9 cellular contexts compared by ENCODE assay signal in the genomic region with DNA sequence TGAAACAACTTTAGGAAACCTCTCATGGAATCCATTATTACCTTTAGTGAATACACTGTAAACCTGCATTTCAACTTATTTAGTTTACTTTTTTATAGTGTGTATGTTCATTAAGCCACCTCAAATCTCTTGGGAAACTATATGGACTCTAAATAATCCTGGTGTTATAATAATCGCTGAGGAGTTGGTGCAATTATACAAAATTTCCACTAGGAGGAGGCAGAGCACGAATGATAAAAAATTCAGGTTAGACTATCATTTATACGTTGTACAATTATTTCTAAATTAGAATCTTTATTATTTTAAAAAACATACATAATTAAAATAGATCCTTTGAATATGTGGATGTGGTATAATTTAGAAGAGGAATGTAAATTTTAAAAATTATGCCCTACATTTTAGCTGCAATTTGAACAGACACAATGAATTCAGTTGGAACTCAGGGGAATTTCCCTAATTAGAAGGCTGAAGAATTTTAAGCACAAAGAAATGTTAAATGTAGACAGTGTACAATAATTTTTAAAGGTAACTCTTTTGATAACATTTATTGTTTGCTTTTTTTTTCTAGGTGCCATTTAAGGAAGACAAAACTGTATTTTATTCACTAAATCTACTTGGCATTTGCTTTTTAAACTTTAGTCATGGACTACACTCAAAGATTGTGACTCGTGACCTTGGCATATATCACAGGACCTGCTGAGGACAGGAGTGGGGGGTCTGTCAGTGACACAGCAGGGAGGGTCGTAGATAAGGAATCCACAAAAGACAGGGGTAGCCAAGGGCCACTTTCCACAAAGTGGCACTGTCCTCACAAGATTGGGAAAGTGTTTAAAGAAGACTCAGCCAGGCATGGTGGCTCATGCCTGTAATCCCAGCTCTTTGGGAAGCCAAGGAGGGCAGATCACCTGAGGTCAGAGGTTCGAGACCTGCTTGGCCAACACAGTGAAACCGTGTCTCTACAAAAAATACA. TPM values are rescaled to one million over a fixed set of nuclear protein-coding genes. Genes with fewer than 3 reads are reported as not detected.
A peak's percentile ranks its signal among the peaks of the same experiment; 100 is the strongest.
DNase-seq lines count a peak whose midpoint lies in the region; ATAC-seq and TF ChIP-seq lines count a peak whose summit lies in the region.
"Had no signal": no experiment of that assay in that cellular context is flagged by ENCODE, and none has a peak within 500 bp of the region (broad histone marks: within the 10 kb centered on the region; RNA-seq: fewer than 3 reads in every experiment).

No MANE protein-coding gene starts in this region.

- DNase-seq in AG10803 (ENCODE audit: low read depth) (peak; percentile 28), GM23248 (peak; percentile 50), PC-3 (peak; percentile 68), endothelial cell (ENCODE audit: low spot score) (no peak), pons (ENCODE audit: low spot score) (peak; percentile 46)
- no peak for DNase-seq in activated T-helper 1 cell treated with anti-CD3 and anti-CD28 coated beads, Interleukin-12 subunit alpha, Interleukin-12 subunit beta, Interleukin-2, Interleukin-4 antibody, amounts not matched to agents 30 ng/mL and 10 ng/mL and 1 ng/mL, durations not matched to agents 14 hours and 24 hours and 36 hours (ENCODE audit: low spot score)

- peaks cover 2% of the 10 kb centered on the region for H3K27me3 Mint-ChIP-seq in endothelial cell (ENCODE audit: unreplicated experiment)
- peaks cover 22% of the 10 kb centered on the region for H3K27me3 Mint-ChIP-seq in activated T-helper 1 cell treated with anti-CD3 and anti-CD28 coated beads, Interleukin-12 subunit alpha, Interleukin-12 subunit beta, Interleukin-2, Interleukin-4 antibody, amounts not matched to agents 30 ng/mL and 10 ng/mL and 1 ng/mL, durations not matched to agents 14 hours and 24 hours and 36 hours (ENCODE audit: insufficient read depth)

- H3K9me3 Mint-ChIP-seq in endothelial cell (ENCODE audit: unreplicated experiment) = no peaks in the 10 kb centered on the region
- no peaks in the 10 kb centered on the region for H3K9me3 Mint-ChIP-seq in activated T-helper 1 cell treated with anti-CD3 and anti-CD28 coated beads, Interleukin-12 subunit alpha, Interleukin-12 subunit beta, Interleukin-2, Interleukin-4 antibody, amounts not matched to agents 30 ng/mL and 10 ng/mL and 1 ng/mL, durations not matched to agents 14 hours and 24 hours and 36 hours
- H3K9me3 Mint-ChIP-seq: dendritic cell treated with granulocyte-macrophage colony-stimulating factor and Interleukin-4, amounts not matched to agents 40 ng/mL and 50 ng/mL, for 4 days had no signal

- H3K79me2 ChIP-seq in GM23248 (ENCODE audit: insufficient read depth) (no peaks in the 10 kb centered on the region), PC-3 (ENCODE audit: low read length) (no peaks in the 10 kb centered on the region)

- no TSS peak for BruUV-seq in PC-3 (replicated peaks; lab: Mats Ljungman, UMichigan)

- TF ChIP-seq CTCF in AG10803 (conservative IDR thresholded peaks at IDR 0.05; ENCODE audit: low read length) (peak; percentile 79), PC-3 (conservative IDR thresholded peaks at IDR 0.05; ENCODE audit: low read depth, low read length) (peak; percentile 71), endothelial cell (IDR thresholded peaks at IDR 0.05; ENCODE audit: unreplicated experiment) (peak; percentile 93)

- no peak overlapping the region for H3K4me2 ChIP-seq in GM23248 (ENCODE audit: unreplicated experiment)
- H3K4me2 ChIP-seq in PC-3 (ENCODE audit: low read length) = no peak overlapping the region

- no peak overlapping the region for H3K4me3 Mint-ChIP-seq in endothelial cell (ENCODE audit: unreplicated experiment)
- H3K4me3 Mint-ChIP-seq in activated T-helper 1 cell treated with anti-CD3 and anti-CD28 coated beads, Interleukin-12 subunit alpha, Interleukin-12 subunit beta, Interleukin-2, Interleukin-4 antibody, amounts not matched to agents 30 ng/mL and 10 ng/mL and 1 ng/mL, durations not matched to agents 14 hours and 24 hours and 36 hours = no peak overlapping the region
- H3K4me3 Mint-ChIP-seq: dendritic cell treated with granulocyte-macrophage colony-stimulating factor and Interleukin-4, amounts not matched to agents 40 ng/mL and 50 ng/mL, for 4 days had no signal

- intact Hi-C loops in PC-3 (cut with micrococcal nuclease) = loop anchor here (1.0 to 10.0 kb wide), 7 partner anchors 42 to 490 kb away; a partner anchor contains a TSS
- intact Hi-C loops in activated T-helper 1 cell treated with anti-CD3 and anti-CD28 coated beads, Interleukin-12 subunit alpha, Interleukin-12 subunit beta, Interleukin-2, Interleukin-4 antibody, amounts not matched to agents 30 ng/mL and 10 ng/mL and 1 ng/mL, durations not matched to agents 14 hours and 24 hours and 36 hours (cut with micrococcal nuclease) = loop anchor here (1.0 to 5.0 kb wide), 3 partner anchors 43 to 862 kb away; no protein-coding TSS in a partner anchor

- H3K27ac ChIP-seq in GM23248 (no peak overlapping the region), PC-3 (ENCODE audit: low read length) (no peak overlapping the region)

- H3K9me3 ChIP-seq in GM23248 (ENCODE audit: low read depth) (no peaks in the 10 kb centered on the region), PC-3 (ENCODE audit: low read length) (no peaks in the 10 kb centered on the region)

- H3K9me2 ChIP-seq in GM23248 (ENCODE audit: insufficient read depth) (no peaks in the 10 kb centered on the region), PC-3 (replicated peaks; ENCODE audit: low read length) (no peaks in the 10 kb centered on the region)

- POLR2A ChIA-PET in PC-3 (lab: Charles Lee; ENCODE audit: unreplicated experiment) = no interaction called here

- no peaks in the 10 kb centered on the region for H3K36me3 Mint-ChIP-seq in endothelial cell (ENCODE audit: low read depth, unreplicated experiment)
- H3K36me3 Mint-ChIP-seq in activated T-helper 1 cell treated with anti-CD3 and anti-CD28 coated beads, Interleukin-12 subunit alpha, Interleukin-12 subunit beta, Interleukin-2, Interleukin-4 antibody, amounts not matched to agents 30 ng/mL and 10 ng/mL and 1 ng/mL, durations not matched to agents 14 hours and 24 hours and 36 hours (ENCODE audit: low read depth) = no peaks in the 10 kb centered on the region

- H3K27me3 ChIP-seq in GM23248 (replicated peaks; ENCODE audit: insufficient read depth) = no peaks in the 10 kb centered on the region
- H3K27me3 ChIP-seq in PC-3 (ENCODE audit: low read length) = no peaks in the 10 kb centered on the region

- H4K20me1 ChIP-seq in GM23248 (ENCODE audit: insufficient read depth) = no peaks in the 10 kb centered on the region
- H4K20me1 ChIP-seq in PC-3 (ENCODE audit: low read length) = no peaks in the 10 kb centered on the region

- peak; percentile 70 for ATAC-seq in PC-3
- no peak for ATAC-seq in GM19452 (IDR thresholded peaks at IDR 0.05; ENCODE audit: unreplicated experiment)
- ATAC-seq in GM18861 (IDR thresholded peaks at IDR 0.05; ENCODE audit: unreplicated experiment) = no peak

- H3F3A ChIP-seq in GM23248 (ENCODE audit: insufficient read depth) (no peaks in the 10 kb centered on the region), PC-3 (ENCODE audit: low read length, unreplicated experiment) (no peaks in the 10 kb centered on the region)

- H3K4me3 ChIP-seq in AG10803 (ENCODE audit: low read length) (no peak overlapping the region), GM23248 (no peak overlapping the region), PC-3 (ENCODE audit: low read length) (no peak overlapping the region)

- CTCF ChIA-PET in PC-3 (lab: Charles Lee) = interaction anchor here (0.7 to 1.6 kb wide), 4 partner anchors 11 to 333 kb away, joined by 3 to 6 read pairs (median 4); no protein-coding TSS in a partner anchor

- in situ Hi-C loops in GM23248 (cut with MboI) = loop anchor here (5.0 to 10.0 kb wide), 2 partner anchors 328 to 400 kb away; no protein-coding TSS in a partner anchor

- H3K4me1 ChIP-seq in GM23248 (ENCODE audit: insufficient read depth) (no peaks in the 10 kb centered on the region; the same call in 1 of the 2 replicates), PC-3 (ENCODE audit: insufficient read depth, low read length) (peaks cover 3% of the 10 kb centered on the region; the same call in 1 of the 2 replicates)

- no peaks in the 10 kb centered on the region for H3K36me3 ChIP-seq in GM23248 (ENCODE audit: low read depth)
- H3K36me3 ChIP-seq in PC-3 (ENCODE audit: low read depth, low read length) = no peaks in the 10 kb centered on the region

- no peak overlapping the region for H3K27ac Mint-ChIP-seq in endothelial cell (ENCODE audit: unreplicated experiment)
- H3K27ac Mint-ChIP-seq in activated T-helper 1 cell treated with anti-CD3 and anti-CD28 coated beads, Interleukin-12 subunit alpha, Interleukin-12 subunit beta, Interleukin-2, Interleukin-4 antibody, amounts not matched to agents 30 ng/mL and 10 ng/mL and 1 ng/mL, durations not matched to agents 14 hours and 24 hours and 36 hours = no peak overlapping the region
- H3K27ac Mint-ChIP-seq: dendritic cell treated with granulocyte-macrophage colony-stimulating factor and Interleukin-4, amounts not matched to agents 40 ng/mL and 50 ng/mL, for 4 days had no signal

- WGBS in GM23248 (ENCODE audit: low coverage in 1 of 2, low lambda C conversion rate in 2 of 2, missing lambda C conversion rate in 2 of 2), 2 experiments = 30 to 32% methylated on average over 7 of the region's 7 CpGs

- no peaks in the 10 kb centered on the region for H3K4me1 Mint-ChIP-seq in endothelial cell (ENCODE audit: unreplicated experiment)
- no peaks in the 10 kb centered on the region for H3K4me1 Mint-ChIP-seq in activated T-helper 1 cell treated with anti-CD3 and anti-CD28 coated beads, Interleukin-12 subunit alpha, Interleukin-12 subunit beta, Interleukin-2, Interleukin-4 antibody, amounts not matched to agents 30 ng/mL and 10 ng/mL and 1 ng/mL, durations not matched to agents 14 hours and 24 hours and 36 hours (ENCODE audit: low read depth)

- H2AFZ ChIP-seq in GM23248 = peak overlapping the region; percentile 16; the same call in 1 of the 2 replicates
- peak overlapping the region; percentile 15; the same call in 1 of the 2 replicates for H2AFZ ChIP-seq in PC-3 (ENCODE audit: low read length)

- H3K9ac ChIP-seq in GM23248 (no peak overlapping the region), PC-3 (ENCODE audit: low read length) (no peak overlapping the region)

RNA-seq across cellular contexts. Expression of a gene that starts 45.5 kb away (rescaled TPM):
- 61.6 and 73.8 TPM in 2 replicates for total RNA-seq in GM23248 (2014; rRNA removed; shearing (Covaris generic))
- 4.1 and 4.4 TPM in 2 replicates for polyA plus RNA-seq in GM23248 (2016; fragmentation: Nextera tagmentation; extraction: Ambion mirVana)
- 50.9 and 54.9 TPM in 2 replicates for total RNA-seq in PC-3 (2014; rRNA removed)
- total RNA-seq in endothelial cell (ENCODE audit: unreplicated experiment) = 35.3 TPM
- total RNA-seq in activated T-helper 1 cell treated with anti-CD3 and anti-CD28 coated beads, Interleukin-12 subunit alpha, Interleukin-12 subunit beta, Interleukin-2, Interleukin-4 antibody, amounts not matched to agents 30 ng/mL and 10 ng/mL and 1 ng/mL, durations not matched to agents 14 hours and 24 hours and 36 hours = 18.9 and 19.2 TPM in 2 replicates

RNA-seq across cellular contexts. Expression of a gene that starts 50.6 kb away (rescaled TPM):
- 34.4 and 36.9 TPM in 2 replicates for total RNA-seq in GM23248 (2014; rRNA removed; shearing (Covaris generic))
- 7.8 and 10.3 TPM in 2 replicates for polyA plus RNA-seq in GM23248 (2016; fragmentation: Nextera tagmentation; extraction: Ambion mirVana)
- total RNA-seq in PC-3 (2014; rRNA removed) (33.1 and 58.8 TPM in 2 replicates), endothelial cell (ENCODE audit: unreplicated experiment) (3.8 TPM)
- 0.20 and 0.80 TPM in 2 replicates for total RNA-seq in activated T-helper 1 cell treated with anti-CD3 and anti-CD28 coated beads, Interleukin-12 subunit alpha, Interleukin-12 subunit beta, Interleukin-2, Interleukin-4 antibody, amounts not matched to agents 30 ng/mL and 10 ng/mL and 1 ng/mL, durations not matched to agents 14 hours and 24 hours and 36 hours

Comparison
In these comparisons a context has a peak if more than half of its experiments do, and no peak if none do; other contexts are left out.
1. DNase-seq: peak in AG10803 (single experiment), GM23248 (single experiment), PC-3 (single experiment) and pons (single experiment); none in endothelial cell (single experiment) and activated T-helper 1 cell treated with anti-CD3 and anti-CD28 coated beads, Interleukin-12 subunit alpha, Interleukin-12 subunit beta, Interleukin-2, Interleukin-4 antibody, amounts not matched to agents 30 ng/mL and 10 ng/mL and 1 ng/mL, durations not matched to agents 14 hours and 24 hours and 36 hours (single experiment).
2. Peak in every context shown above with its lines, with median percentiles within 50 percentile points of each other: CTCF ChIP-seq.